ENCODE assay signal across 15 cellular contexts in the genomic region with DNA sequence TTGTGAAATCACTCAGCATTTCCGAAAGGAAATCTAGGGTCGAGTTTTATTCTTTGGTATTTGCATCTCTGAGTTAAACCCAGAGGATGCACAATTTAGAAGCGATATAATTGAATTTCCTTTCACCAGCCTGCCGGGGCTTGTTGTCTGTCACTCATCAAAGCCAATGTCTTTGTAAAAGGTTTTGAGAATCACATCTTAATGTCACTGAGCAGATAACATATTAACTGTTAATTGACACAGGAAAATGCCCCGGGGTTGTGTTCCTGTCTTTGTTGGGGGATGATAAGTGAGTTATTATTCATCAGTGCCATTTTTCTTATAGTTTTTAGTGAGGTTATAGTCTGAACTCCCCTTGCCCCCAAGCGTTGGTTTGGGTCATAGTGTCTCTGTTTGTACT.
DNase-seq lines count a peak whose midpoint lies in the region; ATAC-seq and TF ChIP-seq lines count a peak whose summit lies in the region.
"Had no signal": no experiment of that assay in that cellular context is flagged by ENCODE, and none has a peak within 500 bp of the region (broad histone marks: within the 10 kb centered on the region; RNA-seq: fewer than 3 reads in every experiment).

No MANE protein-coding gene starts in this region.

- ATAC-seq in natural killer cell treated with Interleukin-12 subunit alpha and Interleukin-12 subunit beta and Interleukin-15 and Interleukin-18, amount 100 ng/mL, for 72 hours: no peak
- ATAC-seq: PC-3 had no signal

- peak in 2 of 3 experiments; percentile 55 to 79 for DNase-seq in NCI-H1417 (lab: John Stamatoyannopoulos, UW)
- DNase-seq in NCI-H1417 treated with DMSO at 0.1 percent for 48 hours (lab: John Stamatoyannopoulos, UW): no peak
- peak; percentile 66 for DNase-seq in NCI-H146 (lab: John Stamatoyannopoulos, UW)
- DNase-seq in dermis blood vessel endothelial cell: peak; percentile 47
- DNase-seq in natural killer cell treated with Interleukin-12 subunit alpha and Interleukin-12 subunit beta and Interleukin-15 and Interleukin-18, amount 100 ng/mL, for 72 hours (ENCODE audit: low spot score): no peak
- no peak for DNase-seq in globus pallidus (ENCODE audit: low spot score)
- DNase-seq in endothelial cell (ENCODE audit: low spot score): no peak
- no peak for DNase-seq in smooth muscle cell (lab: John Stamatoyannopoulos, UW; ENCODE audit: unreplicated experiment)
- DNase-seq: COR-L47, DMS153, NCI-H1694, NCI-H446, PC-3 had no signal

- peak overlapping the region; percentile 40 to 69 for H3K27ac Mint-ChIP-seq in natural killer cell treated with Interleukin-12 subunit alpha and Interleukin-12 subunit beta and Interleukin-15 and Interleukin-18, amount 100 ng/mL, for 72 hours
- H3K27ac Mint-ChIP-seq in endothelial cell (ENCODE audit: unreplicated experiment): no peak overlapping the region

- H3K36me3 Mint-ChIP-seq in natural killer cell treated with Interleukin-12 subunit alpha and Interleukin-12 subunit beta and Interleukin-15 and Interleukin-18, amount 100 ng/mL, for 72 hours: peaks cover 4% of the 10 kb centered on the region
- H3K36me3 Mint-ChIP-seq in endothelial cell (ENCODE audit: low read depth, unreplicated experiment): no peaks in the 10 kb centered on the region

- H3K4me2 ChIP-seq in smooth muscle cell: no peak overlapping the region

- no peaks in the 10 kb centered on the region for H4K20me1 ChIP-seq in smooth muscle cell (ENCODE audit: low read depth)
- H4K20me1 ChIP-seq: BLaER1 treated with 17β-estradiol and CSF1 and Interleukin-3, amounts not matched to agents 10 nM and 100 nM had no signal

- H3K4me3 Mint-ChIP-seq in natural killer cell treated with Interleukin-12 subunit alpha and Interleukin-12 subunit beta and Interleukin-15 and Interleukin-18, amount 100 ng/mL, for 72 hours: no peak overlapping the region
- H3K4me3 Mint-ChIP-seq in endothelial cell (ENCODE audit: unreplicated experiment): no peak overlapping the region

- H3K9ac ChIP-seq in smooth muscle cell (ENCODE audit: low read depth): no peak overlapping the region
- H3K9ac ChIP-seq: BLaER1 treated with 17β-estradiol and CSF1 and Interleukin-3, amounts not matched to agents 10 nM and 100 nM had no signal

- no peaks in the 10 kb centered on the region for H3K36me3 ChIP-seq in smooth muscle cell (ENCODE audit: low read depth)
- H3K36me3 ChIP-seq: BLaER1 treated with 17β-estradiol and CSF1 and Interleukin-3, amounts not matched to agents 10 nM and 100 nM had no signal

- no peaks in the 10 kb centered on the region for H3K27me3 ChIP-seq in smooth muscle cell (ENCODE audit: low read depth)
- H3K27me3 ChIP-seq: BLaER1 treated with 17β-estradiol and CSF1 and Interleukin-3, amounts not matched to agents 10 nM and 100 nM had no signal

- no peaks in the 10 kb centered on the region for H3K79me2 ChIP-seq in smooth muscle cell (ENCODE audit: low read depth)

- no peak for TF ChIP-seq CTCF in endothelial cell (IDR thresholded peaks at IDR 0.05; ENCODE audit: unreplicated experiment)
- TF ChIP-seq CTCF in smooth muscle cell (IDR thresholded peaks at IDR 0.05; ENCODE audit: borderline replicate concordance, insufficient read depth, poor library complexity, severe bottlenecking): no peak

- no peak overlapping the region for H3K27ac ChIP-seq in smooth muscle cell (ENCODE audit: low read depth)
- H3K27ac ChIP-seq: 22Rv1 had no signal

- no peak overlapping the region for H3K4me3 ChIP-seq in smooth muscle cell
- H3K4me3 ChIP-seq: BLaER1 treated with 17β-estradiol and CSF1 and Interleukin-3, amounts not matched to agents 10 nM and 100 nM had no signal

- WGBS in smooth muscle cell (ENCODE audit: low lambda C conversion rate): 60% methylated on average over 6 of the region's 6 CpGs

- H3K9me3 Mint-ChIP-seq in natural killer cell treated with Interleukin-12 subunit alpha and Interleukin-12 subunit beta and Interleukin-15 and Interleukin-18, amount 100 ng/mL, for 72 hours: peaks cover 3% of the 10 kb centered on the region
- H3K9me3 Mint-ChIP-seq in endothelial cell (ENCODE audit: unreplicated experiment): no peaks in the 10 kb centered on the region

- no peak overlapping the region for H2AFZ ChIP-seq in smooth muscle cell (ENCODE audit: low read depth)

- H3K4me1 Mint-ChIP-seq in natural killer cell treated with Interleukin-12 subunit alpha and Interleukin-12 subunit beta and Interleukin-15 and Interleukin-18, amount 100 ng/mL, for 72 hours (ENCODE audit: low read depth in 2 of 2): peaks cover 16 to 28% of the 10 kb centered on the region in 2 donors
- peaks cover 33% of the 10 kb centered on the region for H3K4me1 Mint-ChIP-seq in endothelial cell (ENCODE audit: unreplicated experiment)

- no peaks in the 10 kb centered on the region for H3F3A ChIP-seq in smooth muscle cell (ENCODE audit: low read depth)

- no peaks in the 10 kb centered on the region for H3K27me3 Mint-ChIP-seq in natural killer cell treated with Interleukin-12 subunit alpha and Interleukin-12 subunit beta and Interleukin-15 and Interleukin-18, amount 100 ng/mL, for 72 hours
- H3K27me3 Mint-ChIP-seq in endothelial cell (ENCODE audit: unreplicated experiment): no peaks in the 10 kb centered on the region

- no peaks in the 10 kb centered on the region for H3K9me3 ChIP-seq in smooth muscle cell (replicated peaks; ENCODE audit: low read depth)

- H3K4me1 ChIP-seq in smooth muscle cell (ENCODE audit: low read depth): no peaks in the 10 kb centered on the region

Comparison
In these comparisons a context has a peak if more than half of its experiments do, and no peak if none do; other contexts are left out.
1. DNase-seq: peak in NCI-H1417 (2 of 3), NCI-H146 (single experiment) and dermis blood vessel endothelial cell (single experiment); none in NCI-H1417 treated with DMSO at 0.1 percent for 48 hours (single experiment), natural killer cell treated with Interleukin-12 subunit alpha and Interleukin-12 subunit beta and Interleukin-15 and Interleukin-18, amount 100 ng/mL, for 72 hours (single experiment), globus pallidus (single experiment), endothelial cell (single experiment) and smooth muscle cell (single experiment).